16 cellular contexts compared by ENCODE assay signal in the genomic region with DNA sequence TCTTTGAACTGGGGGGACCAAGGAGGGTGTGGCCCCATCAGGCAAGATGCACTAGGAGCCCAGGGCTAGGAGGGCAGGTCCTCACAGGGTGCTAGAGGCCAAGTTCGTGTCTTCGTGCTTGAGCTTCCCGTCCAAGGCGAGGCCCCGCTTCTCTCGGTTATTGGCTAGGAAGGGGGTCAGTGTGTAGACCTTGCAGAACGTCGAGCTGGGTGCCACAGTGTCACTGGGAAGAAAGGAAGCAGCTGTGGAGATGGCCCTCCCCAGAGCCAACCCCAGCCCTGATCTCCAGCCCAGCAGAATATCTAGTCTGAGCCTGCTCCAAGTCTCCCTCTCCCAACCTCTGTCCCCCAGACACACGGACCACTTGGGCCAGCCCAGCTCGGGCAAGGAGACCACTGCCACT.
DNase-seq lines count a peak whose midpoint lies in the region; ATAC-seq and TF ChIP-seq lines count a peak whose summit lies in the region.
"Had no signal": no experiment of that assay in that cellular context is flagged by ENCODE, and none has a peak within 500 bp of the region (broad histone marks: within the 10 kb centered on the region; RNA-seq: fewer than 3 reads in every experiment).

No MANE protein-coding gene starts in this region.

- H3K4me1 ChIP-seq in DND-41 (ENCODE audit: insufficient read depth, low read length): peaks cover 29% of the 10 kb centered on the region
- H3K4me1 ChIP-seq: Peyer's patch had no signal

- peak overlapping the region; percentile 50 for H3K27ac Mint-ChIP-seq in stimulated activated memory B cell treated with anti-CD40 and anti-IgM and Interleukin-4, amounts not matched to agents 10 μg/mL and 1 μg/mL and 100 μg/mL, for 72 hours
- H3K27ac Mint-ChIP-seq: mesothelial cell of epicardium, WTC11 had no signal

- no peak overlapping the region for H3K4me3 ChIP-seq in DND-41 (ENCODE audit: low read depth in 1 of 2, low read length in 2 of 2)
- H3K4me3 ChIP-seq: esophagus muscularis mucosa, Peyer's patch had no signal

- H3K9me3 ChIP-seq in DND-41 (ENCODE audit: insufficient read depth, low read length, severe bottlenecking): no peaks in the 10 kb centered on the region
- H3K9me3 ChIP-seq: esophagus muscularis mucosa, Peyer's patch had no signal

- no peak overlapping the region for H3K9ac ChIP-seq in DND-41 (ENCODE audit: low read depth, low read length)

- peaks cover 37% of the 10 kb centered on the region for H3K4me1 Mint-ChIP-seq in stimulated activated memory B cell treated with anti-CD40 and anti-IgM and Interleukin-4, amounts not matched to agents 10 μg/mL and 1 μg/mL and 100 μg/mL, for 72 hours
- H3K4me1 Mint-ChIP-seq: mesothelial cell of epicardium had no signal

- H3K27me3 ChIP-seq in DND-41 (ENCODE audit: insufficient read depth, low read length, poor library complexity): no peaks in the 10 kb centered on the region
- H3K27me3 ChIP-seq: esophagus muscularis mucosa, Peyer's patch had no signal

- no peak for ATAC-seq in DND-41 (ENCODE audit: insufficient read depth, low read depth)
- no peak for ATAC-seq in stimulated activated memory B cell treated with anti-CD40 and anti-IgM and Interleukin-4, amounts not matched to agents 10 μg/mL and 1 μg/mL and 100 μg/mL, for 72 hours
- ATAC-seq in HG02678 (IDR thresholded peaks at IDR 0.05; ENCODE audit: unreplicated experiment): no peak
- ATAC-seq: WTC11 had no signal

- H3K27me3 Mint-ChIP-seq in stimulated activated memory B cell treated with anti-CD40 and anti-IgM and Interleukin-4, amounts not matched to agents 10 μg/mL and 1 μg/mL and 100 μg/mL, for 72 hours: no peaks in the 10 kb centered on the region

- no peaks in the 10 kb centered on the region for H3K9me3 Mint-ChIP-seq in stimulated activated memory B cell treated with anti-CD40 and anti-IgM and Interleukin-4, amounts not matched to agents 10 μg/mL and 1 μg/mL and 100 μg/mL, for 72 hours
- H3K9me3 Mint-ChIP-seq: mesothelial cell of epicardium, WTC11 had no signal

- peaks cover 5% of the 10 kb centered on the region for H3K36me3 Mint-ChIP-seq in stimulated activated memory B cell treated with anti-CD40 and anti-IgM and Interleukin-4, amounts not matched to agents 10 μg/mL and 1 μg/mL and 100 μg/mL, for 72 hours
- H3K36me3 Mint-ChIP-seq: mesothelial cell of epicardium had no signal

- no peaks in the 10 kb centered on the region for H3K79me2 ChIP-seq in DND-41 (ENCODE audit: insufficient read depth, low read length)

- no peaks in the 10 kb centered on the region for H4K20me1 ChIP-seq in DND-41 (ENCODE audit: insufficient read depth, low read length)

- H3K36me3 ChIP-seq in DND-41 (ENCODE audit: insufficient read depth, low read length): peaks cover 34% of the 10 kb centered on the region

- H2AFZ ChIP-seq in DND-41 (ENCODE audit: low read depth, low read length): no peak overlapping the region

- peak; percentile 44 for DNase-seq in activated CD8-positive, alpha-beta memory T cell treated with anti-CD3 and anti-CD28 coated beads, Interleukin-2, amount 50 U/mL, for 48 hours
- DNase-seq in activated CD8-positive, alpha-beta memory T cell treated with anti-CD3 and anti-CD28 coated beads for 24 hours: no peak
- DNase-seq in DND-41 (no peak), iPS-NIHi11 (ENCODE audit: low spot score) (peak; percentile 3), SKM-1 treated with dmso at 0.1 percent for 144 hours (lab: John Stamatoyannopoulos, UW; ENCODE audit: unreplicated experiment) (no peak), NCI-H1105 treated with DMSO at 0.1 percent for 48 hours (lab: John Stamatoyannopoulos, UW) (no peak)
- DNase-seq: DMS53, glutamatergic neuron, NCI-H748 treated with DMSO at 0.1 percent for 48 hours had no signal

- peak overlapping the region; percentile 36 for H3K27ac ChIP-seq in DND-41 (ENCODE audit: low read length)
- H3K27ac ChIP-seq: esophagus muscularis mucosa, HL-60 had no signal

- no peak overlapping the region for H3K4me2 ChIP-seq in DND-41 (ENCODE audit: insufficient read depth, low read length)

- no peak overlapping the region for H3K4me3 Mint-ChIP-seq in stimulated activated memory B cell treated with anti-CD40 and anti-IgM and Interleukin-4, amounts not matched to agents 10 μg/mL and 1 μg/mL and 100 μg/mL, for 72 hours
- H3K4me3 Mint-ChIP-seq: mesothelial cell of epicardium, WTC11 had no signal

- no peak for TF ChIP-seq CTCF in DND-41 (IDR thresholded peaks at IDR 0.05; ENCODE audit: borderline replicate concordance, extremely low read depth, low read length, poor library complexity, severe bottlenecking)

Comparison
In these comparisons a context has a peak if more than half of its experiments do, and no peak if none do; other contexts are left out.
1. DNase-seq: peak in activated CD8-positive, alpha-beta memory T cell treated with anti-CD3 and anti-CD28 coated beads, Interleukin-2, amount 50 U/mL, for 48 hours (single experiment) and iPS-NIHi11 (single experiment); none in activated CD8-positive, alpha-beta memory T cell treated with anti-CD3 and anti-CD28 coated beads for 24 hours (single experiment), DND-41 (single experiment), SKM-1 treated with dmso at 0.1 percent for 144 hours (single experiment) and NCI-H1105 treated with DMSO at 0.1 percent for 48 hours (single experiment).